In genomic region chrX:71619193-71619592, GRCh38 we compare ENCODE assay signal across 12 cellular contexts. TPM values are rescaled to one million over a fixed set of nuclear protein-coding genes. Genes with fewer than 3 reads are reported as not detected.
DNase-seq lines count a peak whose midpoint lies in the region; ATAC-seq and TF ChIP-seq lines count a peak whose summit lies in the region.
"Had no signal": no experiment of that assay in that cellular context is flagged by ENCODE, and none has a peak within 500 bp of the region (broad histone marks: within the 10 kb centered on the region; RNA-seq: fewer than 3 reads in every experiment).

No MANE protein-coding gene starts in this region.

- no peak for TF ChIP-seq CTCF in gastroesophageal sphincter (IDR thresholded peaks at IDR 0.05)

- no peaks in the 10 kb centered on the region for H3K9me3 ChIP-seq in gastroesophageal sphincter

- TF ChIP-seq POLR2A in gastroesophageal sphincter (IDR thresholded peaks at IDR 0.05) = no peak

- no peak overlapping the region for H3K4me3 ChIP-seq in gastroesophageal sphincter
- H3K4me3 ChIP-seq: PC-9 had no signal

- peaks cover 91% of the 10 kb centered on the region for H3K4me1 Mint-ChIP-seq in activated naive CD4-positive, alpha-beta T cell treated with anti-CD3 and anti-CD28 coated beads, Interleukin-2, amount 10 ng/mL, durations not matched to agents 7 days and 5 days

- H3K4me3 Mint-ChIP-seq in activated naive CD4-positive, alpha-beta T cell treated with anti-CD3 and anti-CD28 coated beads, Interleukin-2, amount 10 ng/mL, durations not matched to agents 7 days and 5 days = peak overlapping the region; percentile 89

- peak; percentile 36 for DNase-seq in activated CD4-positive, CD25-positive, alpha-beta regulatory T cell treated with anti-CD3 and anti-CD28 coated beads, Interleukin-2, amount 50 U/mL, for 72 hours
- DNase-seq in activated naive CD4-positive, alpha-beta T cell treated with anti-CD3 and anti-CD28 coated beads, Interleukin-2, amount 10 ng/mL, durations not matched to agents 7 days and 5 days = peak; percentile 51
- peak; percentile 45 to 52 for DNase-seq in stimulated activated CD4-positive, alpha-beta T cell treated with anti-CD3 and anti-CD28 coated beads, Interleukin-2, amount 100 ng/mL, for 48 hours
- no peak for DNase-seq in DMS79 treated with DMSO at 0.1 percent for 48 hours (lab: John Stamatoyannopoulos, UW)
- DNase-seq: PC-9 had no signal

- peaks cover 0 to under 1% of the 10 kb centered on the region in 2 donors for H3K36me3 ChIP-seq in gastroesophageal sphincter

- peaks cover 38% of the 10 kb centered on the region for H3K36me3 Mint-ChIP-seq in activated naive CD4-positive, alpha-beta T cell treated with anti-CD3 and anti-CD28 coated beads, Interleukin-2, amount 10 ng/mL, durations not matched to agents 7 days and 5 days

- no peak for TF ChIP-seq EP300 in gastroesophageal sphincter (IDR thresholded peaks at IDR 0.05)

- 84% methylated on average over 7 to 8 of the region's 8 CpGs for WGBS in gastroesophageal sphincter (ENCODE audit: low coverage in 1 of 2), 2 donors

- ATAC-seq in HG02610 (IDR thresholded peaks at IDR 0.05; ENCODE audit: unreplicated experiment) (peak; percentile 24), GM18498 (IDR thresholded peaks at IDR 0.05; ENCODE audit: unreplicated experiment) (no peak), GM18870 (IDR thresholded peaks at IDR 0.05; ENCODE audit: unreplicated experiment) (no peak), gastroesophageal sphincter (no peak)

- CTCF ChIA-PET in activated naive CD4-positive, alpha-beta T cell treated with anti-CD3 and anti-CD28 coated beads, Interleukin-2, amount 10 ng/mL, durations not matched to agents 7 days and 5 days (lab: Charles Lee) = interaction anchor here (1.0 kb wide), 1 partner anchor 19 kb away, joined by 3 read pairs; no protein-coding TSS in a partner anchor

- peak overlapping the region; percentile 90 for H3K27ac Mint-ChIP-seq in activated naive CD4-positive, alpha-beta T cell treated with anti-CD3 and anti-CD28 coated beads, Interleukin-2, amount 10 ng/mL, durations not matched to agents 7 days and 5 days

- H3K9me3 Mint-ChIP-seq in activated naive CD4-positive, alpha-beta T cell treated with anti-CD3 and anti-CD28 coated beads, Interleukin-2, amount 10 ng/mL, durations not matched to agents 7 days and 5 days = no peaks in the 10 kb centered on the region

- H3K27me3 Mint-ChIP-seq in activated naive CD4-positive, alpha-beta T cell treated with anti-CD3 and anti-CD28 coated beads, Interleukin-2, amount 10 ng/mL, durations not matched to agents 7 days and 5 days = no peaks in the 10 kb centered on the region

- no peak overlapping the region for H3K27ac ChIP-seq in gastroesophageal sphincter
- H3K27ac ChIP-seq: epithelial cell of prostate, PC-9 had no signal

- H3K27me3 ChIP-seq in gastroesophageal sphincter = no peaks in the 10 kb centered on the region

- peaks cover 0 to 20% (median 3%) of the 10 kb centered on the region in 3 donors for H3K4me1 ChIP-seq in gastroesophageal sphincter

RNA-seq across cellular contexts. Expression of gene CXCR3, which starts 0.9 kb away (rescaled TPM):
- total RNA-seq in gastroesophageal sphincter = under 1 TPM in 1 of 4 donors, not detected in 3; 0.54 TPM
- total RNA-seq: LHCN-M2, osteoblast, PC-9 had no signal

RNA-seq across cellular contexts. Expression of gene GCNA, which starts 41.0 kb away (rescaled TPM):
- total RNA-seq in gastroesophageal sphincter = 1 to 10 TPM in 3 of 4 donors, under 1 TPM in 1; 0.89 to 2.6 (median 1.6) TPM
